In genomic region chr9:15509931-15510788, GRCh38 we compare ENCODE assay signal across 8 cellular contexts. TPM values are rescaled to one million over a fixed set of nuclear protein-coding genes. Genes with fewer than 3 reads are reported as not detected.
A peak's percentile ranks its signal among the peaks of the same experiment; 100 is the strongest.
DNase-seq lines count a peak whose midpoint lies in the region; ATAC-seq, FAIRE-seq and TF ChIP-seq lines count a peak whose summit lies in the region.

No MANE protein-coding gene starts in this region.

- H3K9me3 Mint-ChIP-seq in activated CD8-positive, alpha-beta T cell treated with anti-CD3 and anti-CD28 coated beads for 36 hours = no peaks in the 10 kb centered on the region

- peak; percentile 57 for ATAC-seq in activated CD8-positive, alpha-beta T cell treated with anti-CD3 and anti-CD28 coated beads for 36 hours

- peak overlapping the region; percentile 89 for H3K27ac Mint-ChIP-seq in activated CD8-positive, alpha-beta T cell treated with anti-CD3 and anti-CD28 coated beads for 36 hours

- TF ChIP-seq CTCF in activated CD8-positive, alpha-beta T cell treated with anti-CD3 and anti-CD28 coated beads for 36 hours (IDR thresholded peaks at IDR 0.05) = no peak

- POLR2A ChIA-PET in HEK293T (lab: Yijun Ruan, JAX) = interaction anchor here (4.5 kb wide), 1 partner anchor 43 kb away, joined by 43 read pairs; the partner anchor contains the start of gene CCDC171
- POLR2A ChIA-PET in activated CD8-positive, alpha-beta T cell treated with anti-CD3 and anti-CD28 coated beads for 36 hours (lab: Charles Lee) = interaction anchor here (0.8 to 3.4 kb wide), 17 partner anchors 11 to 210 kb away, joined by 3 to 31 read pairs (median 6); partner anchors contain the start of gene CCDC171

- TF ChIP-seq POLR2A in GM12891 (IDR thresholded peaks at IDR 0.05; ENCODE audit: low read depth, low read length) = no peak; the same call in 1 of the 2 replicates

- DNase-seq in GM12891 (ENCODE audit: insufficient read length, low spot score) (peak; percentile 61), HEK293T (ENCODE audit: extremely low spot score) (peak; percentile 48), NCI-H146 (lab: John Stamatoyannopoulos, UW) (peak; percentile 85), midbrain (lab: John Stamatoyannopoulos, UW) (peak; percentile 46), NCI-H2107 (lab: John Stamatoyannopoulos, UW) (no peak)
- peak; percentile 64 for DNase-seq in activated CD8-positive, alpha-beta T cell treated with anti-CD3 and anti-CD28 coated beads for 36 hours
- DNase-seq in effector CD8-positive, alpha-beta T cell (lab: John Stamatoyannopoulos, UW) = peak; percentile 45
- DNase-seq in stimulated activated CD8-positive, alpha-beta memory T cell treated with anti-CD3 and anti-CD28 coated beads, Interleukin-2, amount 100 ng/mL, for 1 hour (ENCODE audit: low read depth in 2 of 2) = peak; percentile 8 to 50

- H3K36me3 Mint-ChIP-seq in activated CD8-positive, alpha-beta T cell treated with anti-CD3 and anti-CD28 coated beads for 36 hours (ENCODE audit: low read depth) = peaks cover 40% of the 10 kb centered on the region

- H3K4me3 Mint-ChIP-seq in activated CD8-positive, alpha-beta T cell treated with anti-CD3 and anti-CD28 coated beads for 36 hours = peak overlapping the region; percentile 93

- H3K4me1 Mint-ChIP-seq in activated CD8-positive, alpha-beta T cell treated with anti-CD3 and anti-CD28 coated beads for 36 hours (ENCODE audit: low read depth) = peaks cover 53% of the 10 kb centered on the region

- peak; percentile 87 for FAIRE-seq in GM12891 (lab: Jason Lieb, UNC)

- intact Hi-C loops in activated CD8-positive, alpha-beta T cell treated with anti-CD3 and anti-CD28 coated beads for 36 hours (cut with micrococcal nuclease) = loop anchor here (5.0 kb wide), 1 partner anchor 42 kb away; the partner anchor contains the start of gene CCDC171

- H3K27me3 Mint-ChIP-seq in activated CD8-positive, alpha-beta T cell treated with anti-CD3 and anti-CD28 coated beads for 36 hours = no peaks in the 10 kb centered on the region

- CTCF ChIA-PET in HEK293T (lab: Yijun Ruan, JAX) = no interaction called here
- CTCF ChIA-PET in activated CD8-positive, alpha-beta T cell treated with anti-CD3 and anti-CD28 coated beads for 36 hours (lab: Charles Lee) = interaction anchor here (1.6 to 3.1 kb wide), 3 partner anchors 12 to 24 kb away, joined by 6 to 11 read pairs (median 6); no protein-coding TSS in a partner anchor

TF ChIP-seq in GM12891, 5 proteins besides CTCF, POLR2A, EP300 and RAD21:
- TF ChIP-seq TAF1 (IDR thresholded peaks at IDR 0.05; ENCODE audit: low read depth, low read length) (no peak), SPI1 (IDR thresholded peaks at IDR 0.05; ENCODE audit: low read depth, low read length) (no peak), PAX5 (IDR thresholded peaks at IDR 0.05; ENCODE audit: insufficient read depth, low read length, severe bottlenecking) (no peak), POU2F2 (IDR thresholded peaks at IDR 0.05; ENCODE audit: low read depth, low read length) (no peak), POLR2AphosphoS5 (IDR thresholded peaks at IDR 0.05; ENCODE audit: low read depth, low read length) (no peak; the same call in none of the 2 replicates)

TF ChIP-seq in HEK293T, 16 proteins besides CTCF, POLR2A, EP300 and RAD21:
- TF ChIP-seq NFRKB (IDR thresholded peaks at IDR 0.05) (no peak), TARDBP (IDR thresholded peaks at IDR 0.05) (no peak), ZNF384 (IDR thresholded peaks at IDR 0.05) (no peak), L3MBTL2 (conservative IDR thresholded peaks at IDR 0.05) (no peak), FOXA1 (IDR thresholded peaks at IDR 0.05) (no peak), PKNOX1 (IDR thresholded peaks at IDR 0.05) (peak; percentile 67), ELF4 (IDR thresholded peaks at IDR 0.05) (no peak), HDGF (IDR thresholded peaks at IDR 0.05; ENCODE audit: borderline replicate concordance) (no peak)

RNA-seq across cellular contexts. Expression of gene PSIP1, which starts 0.6 kb away (rescaled TPM):
- 147 TPM for polyA plus RNA-seq in GM12891 (2012; ENCODE audit: low read depth, missing spikeins)
- total RNA-seq in activated CD8-positive, alpha-beta T cell treated with anti-CD3 and anti-CD28 coated beads for 36 hours = 100 to 1,000 TPM; 123 to 132 TPM

RNA-seq across cellular contexts. Expression of gene CCDC171, which starts 42.7 kb away (rescaled TPM):
- 1.0 TPM for polyA plus RNA-seq in GM12891 (2012; ENCODE audit: low read depth, missing spikeins)
- 1 to 10 TPM; 2.1 to 2.3 TPM for total RNA-seq in activated CD8-positive, alpha-beta T cell treated with anti-CD3 and anti-CD28 coated beads for 36 hours
